1 cellular context compared by ENCODE assay signal in the genomic region with DNA sequence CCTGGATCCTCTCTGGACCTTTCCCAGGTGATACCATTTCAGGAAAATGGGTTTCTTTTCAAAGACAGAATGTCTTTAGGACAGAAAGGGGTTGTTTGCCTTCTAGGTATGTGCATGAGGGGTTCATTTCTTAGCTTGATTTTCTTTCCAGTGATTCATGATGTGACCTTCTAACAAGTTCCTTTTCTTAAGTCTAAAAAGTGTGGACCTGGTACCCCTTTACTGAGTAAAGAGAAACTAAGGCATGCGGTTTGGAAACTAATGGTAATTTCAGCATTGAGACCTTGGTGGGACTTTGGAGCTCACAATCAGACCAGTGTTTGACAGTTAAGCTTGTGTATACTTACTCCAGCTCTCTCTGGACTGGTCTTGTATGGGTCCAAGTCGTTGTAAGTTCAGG.
TF ChIP-seq lines count a peak whose summit lies in the region.

No MANE protein-coding gene starts in this region.

TF ChIP-seq in HepG2, 621 proteins besides CTCF, POLR2A, EP300 and RAD21:
- TF ChIP-seq ZNF629 (CRISPR knock-in tag; conservative IDR thresholded peaks at IDR 0.05) (peak; percentile 69), ZNF672 (CRISPR knock-in tag; IDR thresholded peaks at IDR 0.05) (no peak), HNF4A (CRISPR knock-in tag; IDR thresholded peaks at IDR 0.05) (0 out of 2 replicates have a peak, but pooled peaks have one; percentile 17)
